8 cellular contexts compared by ENCODE assay signal in the genomic region with DNA sequence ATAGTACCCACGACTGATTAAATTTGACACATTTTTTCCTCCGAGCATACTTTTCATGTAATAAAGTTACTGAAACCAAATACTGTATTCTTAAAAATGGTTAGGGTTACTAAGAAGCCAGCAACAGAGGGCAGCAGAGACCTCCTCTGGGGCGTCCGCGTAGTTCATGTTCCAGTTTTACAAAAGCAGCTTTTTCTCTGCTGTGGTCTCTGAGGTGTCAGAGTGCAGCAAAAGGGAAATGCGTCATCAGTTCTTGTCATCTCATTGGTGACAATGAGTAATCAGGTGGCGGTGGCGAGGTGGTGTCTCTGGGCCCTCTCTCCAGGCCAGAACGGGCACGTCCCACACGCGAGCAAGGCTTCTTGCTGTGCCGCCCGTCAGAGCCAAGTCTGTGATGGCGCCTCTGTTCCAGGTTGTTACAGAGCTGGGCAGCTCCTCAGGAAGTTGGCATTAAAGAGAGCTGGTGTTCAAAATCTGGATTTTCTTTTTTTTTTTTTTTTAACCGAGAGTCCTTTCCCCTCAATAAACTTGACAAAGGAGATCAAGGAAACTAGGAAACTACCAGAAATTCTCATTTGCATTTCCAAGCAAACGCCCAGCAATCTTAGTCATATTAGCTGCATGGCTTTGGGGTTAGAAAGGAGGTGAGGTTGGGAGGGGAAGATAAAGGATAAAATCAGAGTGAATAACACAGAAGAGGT.
DNase-seq lines count a peak whose midpoint lies in the region; ATAC-seq and TF ChIP-seq lines count a peak whose summit lies in the region.

No MANE protein-coding gene starts in this region.

- H3K27me3 ChIP-seq in ovary (no peaks in the 10 kb centered on the region), thyroid gland (no peaks in the 10 kb centered on the region)

- peaks cover 18% of the 10 kb centered on the region for H3K4me1 Mint-ChIP-seq in activated naive CD8-positive, alpha-beta T cell treated with anti-CD3 and anti-CD28 coated beads, Interleukin-2, amount 10 ng/mL, durations not matched to agents 7 days and 5 days

- peak overlapping the region; percentile 82 for H3K4me3 Mint-ChIP-seq in activated naive CD8-positive, alpha-beta T cell treated with anti-CD3 and anti-CD28 coated beads, Interleukin-2, amount 10 ng/mL, durations not matched to agents 7 days and 5 days

- H3K27ac Mint-ChIP-seq in activated naive CD8-positive, alpha-beta T cell treated with anti-CD3 and anti-CD28 coated beads, Interleukin-2, amount 10 ng/mL, durations not matched to agents 7 days and 5 days = peak overlapping the region; percentile 99

- WGBS in ovary, 3 donors = 5 to 7% (median 6%) methylated on average over 17 of the region's 17 CpGs
- 6 to 8% methylated on average over 17 of the region's 17 CpGs for WGBS in thyroid gland, 2 donors

- H3K27me3 Mint-ChIP-seq in activated naive CD8-positive, alpha-beta T cell treated with anti-CD3 and anti-CD28 coated beads, Interleukin-2, amount 10 ng/mL, durations not matched to agents 7 days and 5 days = peaks cover 1% of the 10 kb centered on the region

- TF ChIP-seq POLR2A in ovary (IDR thresholded peaks at IDR 0.05) (peak; percentile 34), thyroid gland (IDR thresholded peaks at IDR 0.05) (peak in 1 of 2 donors; percentile 76)

- H3K36me3 ChIP-seq in ovary (no peaks in the 10 kb centered on the region), thyroid gland (no peaks in the 10 kb centered on the region)

- DNase-seq in GM12864 (ENCODE audit: low read depth) (peak; percentile 97), NCI-H1092 (lab: John Stamatoyannopoulos, UW) (peak; percentile 57), SKM-1 treated with dmso at 0.1 percent for 144 hours (lab: John Stamatoyannopoulos, UW; ENCODE audit: unreplicated experiment) (peak; percentile 96), Right ventricle myocardium superior (peak; percentile 89), ovary (peak; percentile 68 to 81 (median 70)), thyroid gland (peak; percentile 73 to 79)
- peak; percentile 84 for DNase-seq in activated naive CD8-positive, alpha-beta T cell treated with anti-CD3 and anti-CD28 coated beads, Interleukin-2, amount 10 ng/mL, durations not matched to agents 7 days and 5 days

- ATAC-seq in HG02623 (IDR thresholded peaks at IDR 0.05; ENCODE audit: unreplicated experiment) (peak; percentile 99), Right ventricle myocardium superior (ENCODE audit: poor library complexity) (peak; percentile 97)
- peak; percentile 99 for ATAC-seq in activated naive CD8-positive, alpha-beta T cell treated with anti-CD3 and anti-CD28 coated beads, Interleukin-2, amount 10 ng/mL, durations not matched to agents 7 days and 5 days (ENCODE audit: low read depth)

- H3K9me3 Mint-ChIP-seq in activated naive CD8-positive, alpha-beta T cell treated with anti-CD3 and anti-CD28 coated beads, Interleukin-2, amount 10 ng/mL, durations not matched to agents 7 days and 5 days = no peaks in the 10 kb centered on the region

- no peaks in the 10 kb centered on the region for H3K36me3 Mint-ChIP-seq in activated naive CD8-positive, alpha-beta T cell treated with anti-CD3 and anti-CD28 coated beads, Interleukin-2, amount 10 ng/mL, durations not matched to agents 7 days and 5 days

- intact Hi-C loops in Right ventricle myocardium superior (cut with DNase I) (loop anchor here (5.0 kb wide), 1 partner anchor 99 kb away; the partner anchor contains the start of gene BZW1), ovary (cut with DNase I) (loop anchor here in 3 of 4 donors (5.0 to 10.0 kb wide), 3 partner anchors 99 to 172 kb away; partner anchors contain the start of genes BZW1 (in 2 of the 3), NIF3L1 (in 2 of the 3) and PPIL3 (in 2 of the 3)), thyroid gland (cut with DNase I) (loop anchor here (5.0 to 10.0 kb wide), 2 partner anchors 99 to 362 kb away; partner anchors contain the start of genes BZW1, HYCC2 and NDUFB3)

- no peak overlapping the region; the same call in 1 of the 2 replicates for H3K4me3 ChIP-seq in GM12864 (ENCODE audit: low read depth, low read length)
- peak overlapping the region; percentile 26 for H3K4me3 ChIP-seq in ovary
- H3K4me3 ChIP-seq in thyroid gland (replicated peaks in 1 of 3) = peak overlapping the region in 1 of 3 donors; percentile 8

- TF ChIP-seq EP300 in ovary (IDR thresholded peaks at IDR 0.05) = no peak

- no peaks in the 10 kb centered on the region for H3K9me3 ChIP-seq in ovary
- H3K9me3 ChIP-seq in thyroid gland = no peaks in the 10 kb centered on the region

- H3K27ac ChIP-seq in ovary (no peak overlapping the region), thyroid gland (peak overlapping the region; percentile 11 to 43 (median 30))

- H3K4me1 ChIP-seq in ovary (ENCODE audit: insufficient read depth) (no peaks in the 10 kb centered on the region), thyroid gland (peaks cover 0 to 4% of the 10 kb centered on the region in 2 donors)

- POLR2A ChIA-PET in activated naive CD8-positive, alpha-beta T cell treated with anti-CD3 and anti-CD28 coated beads, Interleukin-2, amount 10 ng/mL, durations not matched to agents 7 days and 5 days (lab: Charles Lee) = interaction anchor here (0.6 to 2.1 kb wide), 24 partner anchors 9 to 734 kb away, joined by 3 to 32 read pairs (median 4); partner anchors contain the start of genes BZW1, CASP10, CFLAR and CLK1

- TF ChIP-seq CTCF in GM12864 (IDR thresholded peaks at IDR 0.05; ENCODE audit: low read depth, low read length, missing control alignments) (peak; percentile 71), ovary (IDR thresholded peaks at IDR 0.05) (peak; percentile 47 to 82 (median 82)), thyroid gland (IDR thresholded peaks at IDR 0.05) (peak; percentile 25 to 82 (median 78))

Comparison
In these comparisons a context has a peak if more than half of its experiments do, and no peak if none do; other contexts are left out.
1. H3K27ac ChIP-seq: peak in thyroid gland (3 of 3); none in ovary (0 of 2).
2. Peak in every context shown above with its lines, with median percentiles within 50 percentile points of each other: DNase-seq, CTCF ChIP-seq and ATAC-seq.